ENCODE assay signal across 10 cellular contexts in the genomic region with DNA sequence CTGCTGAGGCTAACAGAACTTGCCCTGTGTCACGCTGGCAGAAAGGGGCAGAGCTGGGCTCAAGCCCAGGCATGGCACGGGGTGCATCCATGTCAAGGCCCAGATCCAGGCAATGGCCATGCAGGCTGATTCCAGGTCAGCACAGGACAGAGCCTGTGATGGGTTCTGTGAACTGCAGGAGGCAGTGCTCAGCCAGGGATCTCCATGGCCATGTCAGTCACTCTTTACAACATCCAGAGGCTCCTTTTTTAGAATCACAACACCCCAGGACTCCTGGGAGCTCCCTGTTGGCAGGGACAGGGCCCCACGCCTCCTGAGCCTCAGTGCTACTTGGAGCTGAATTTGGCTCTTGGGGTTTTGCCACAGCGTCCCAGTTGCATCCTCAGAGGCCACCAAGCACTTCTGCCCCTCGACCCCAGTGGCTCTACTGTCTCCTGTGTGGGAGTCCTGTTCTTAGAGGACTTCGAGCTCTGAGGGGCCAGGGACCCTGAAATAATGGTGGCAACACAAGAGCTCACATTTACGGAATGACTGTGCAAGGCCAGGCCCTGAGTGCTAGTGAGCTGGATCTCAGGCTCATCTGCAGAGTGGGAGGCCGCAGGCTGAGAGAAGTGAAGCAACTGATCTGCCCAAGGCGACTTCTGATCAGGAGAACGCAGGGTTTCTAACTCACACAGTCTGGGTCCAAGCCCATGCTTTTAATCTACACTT.
DNase-seq lines count a peak whose midpoint lies in the region; ATAC-seq and TF ChIP-seq lines count a peak whose summit lies in the region.
"Had no signal": no experiment of that assay in that cellular context is flagged by ENCODE, and none has a peak within 500 bp of the region (broad histone marks: within the 10 kb centered on the region; RNA-seq: fewer than 3 reads in every experiment).

No MANE protein-coding gene starts in this region.

- POLR2A ChIA-PET in RWPE1 (lab: Yijun Ruan, JAX; ENCODE audit: low non-redundant PET) = no interaction called here

- ATAC-seq in GM18861 (IDR thresholded peaks at IDR 0.05; ENCODE audit: unreplicated experiment) = no peak
- ATAC-seq: stimulated activated naive CD8-positive, alpha-beta T cell treated with anti-CD3 and anti-CD28 coated beads, Interleukin-15, amount 100 ng/mL, for 72 hours had no signal

- H3K36me3 Mint-ChIP-seq in immature natural killer cell = no peaks in the 10 kb centered on the region

- no peak overlapping the region for H3K27ac Mint-ChIP-seq in immature natural killer cell
- H3K27ac Mint-ChIP-seq: stimulated activated naive CD8-positive, alpha-beta T cell treated with anti-CD3 and anti-CD28 coated beads, Interleukin-15, amount 100 ng/mL, for 72 hours had no signal

- no peak overlapping the region for H3K4me3 Mint-ChIP-seq in immature natural killer cell
- H3K4me3 Mint-ChIP-seq: stimulated activated naive CD8-positive, alpha-beta T cell treated with anti-CD3 and anti-CD28 coated beads, Interleukin-15, amount 100 ng/mL, for 72 hours had no signal

- no peaks in the 10 kb centered on the region for H3K4me1 Mint-ChIP-seq in immature natural killer cell
- H3K4me1 Mint-ChIP-seq: stimulated activated naive CD8-positive, alpha-beta T cell treated with anti-CD3 and anti-CD28 coated beads, Interleukin-15, amount 100 ng/mL, for 72 hours had no signal

- no peak overlapping the region for H3K27ac ChIP-seq in RWPE1
- H3K27ac ChIP-seq: SK-N-MC had no signal

- H3K27me3 Mint-ChIP-seq in immature natural killer cell (ENCODE audit: low read depth in 3 of 3) = peaks cover 2 to 8% (median 4%) of the 10 kb centered on the region in 3 donors
- H3K27me3 Mint-ChIP-seq: stimulated activated naive CD8-positive, alpha-beta T cell treated with anti-CD3 and anti-CD28 coated beads, Interleukin-15, amount 100 ng/mL, for 72 hours had no signal

- H3K9me3 Mint-ChIP-seq in immature natural killer cell = no peaks in the 10 kb centered on the region
- H3K9me3 Mint-ChIP-seq: stimulated activated naive CD8-positive, alpha-beta T cell treated with anti-CD3 and anti-CD28 coated beads, Interleukin-15, amount 100 ng/mL, for 72 hours had no signal

- H3K4me3 ChIP-seq in AG10803 (ENCODE audit: low read length) (no peak overlapping the region), epithelial cell of proximal tubule (ENCODE audit: low read depth, low read length) (no peak overlapping the region)
- H3K4me3 ChIP-seq: SK-N-MC had no signal

- CTCF ChIA-PET in RWPE1 (lab: Yijun Ruan, JAX) = interaction anchor here (0.6 to 0.7 kb wide), 3 partner anchors 19 to 282 kb away, joined by 3 read pairs; no protein-coding TSS in a partner anchor

- DNase-seq in AG10803 (ENCODE audit: low read depth) = no peak
- DNase-seq in NCI-H69 (lab: John Stamatoyannopoulos, UW) = peak; percentile 5
- DNase-seq in epithelial cell of proximal tubule (ENCODE audit: low read depth) = no peak
- DNase-seq in lung microvascular endothelial cell (ENCODE audit: low read depth in 2 of 2) = peak; percentile 30 to 34
- no peak for DNase-seq in immature natural killer cell
- no peak for DNase-seq in RWPE1 (ENCODE audit: low spot score)
- DNase-seq in amniotic stem cell (lab: John Stamatoyannopoulos, UW) = no peak
- DNase-seq: stimulated activated naive CD8-positive, alpha-beta T cell treated with anti-CD3 and anti-CD28 coated beads, Interleukin-15, amount 100 ng/mL, for 72 hours had no signal

- TF ChIP-seq CTCF in AG10803 (conservative IDR thresholded peaks at IDR 0.05; ENCODE audit: low read length) = peak; percentile 15
- peak; percentile 33 for TF ChIP-seq CTCF in epithelial cell of proximal tubule (conservative IDR thresholded peaks at IDR 0.05; ENCODE audit: low read depth, low read length)
- TF ChIP-seq CTCF in RWPE1 (conservative IDR thresholded peaks at IDR 0.05; ENCODE audit: low read depth) = no peak

Comparison
In these comparisons a context has a peak if more than half of its experiments do, and no peak if none do; other contexts are left out.
1. DNase-seq: peak in NCI-H69 (single experiment) and lung microvascular endothelial cell (2 of 2); none in AG10803 (single experiment), epithelial cell of proximal tubule (single experiment), immature natural killer cell (0 of 3), RWPE1 (single experiment) and amniotic stem cell (single experiment).